In the genomic region with DNA sequence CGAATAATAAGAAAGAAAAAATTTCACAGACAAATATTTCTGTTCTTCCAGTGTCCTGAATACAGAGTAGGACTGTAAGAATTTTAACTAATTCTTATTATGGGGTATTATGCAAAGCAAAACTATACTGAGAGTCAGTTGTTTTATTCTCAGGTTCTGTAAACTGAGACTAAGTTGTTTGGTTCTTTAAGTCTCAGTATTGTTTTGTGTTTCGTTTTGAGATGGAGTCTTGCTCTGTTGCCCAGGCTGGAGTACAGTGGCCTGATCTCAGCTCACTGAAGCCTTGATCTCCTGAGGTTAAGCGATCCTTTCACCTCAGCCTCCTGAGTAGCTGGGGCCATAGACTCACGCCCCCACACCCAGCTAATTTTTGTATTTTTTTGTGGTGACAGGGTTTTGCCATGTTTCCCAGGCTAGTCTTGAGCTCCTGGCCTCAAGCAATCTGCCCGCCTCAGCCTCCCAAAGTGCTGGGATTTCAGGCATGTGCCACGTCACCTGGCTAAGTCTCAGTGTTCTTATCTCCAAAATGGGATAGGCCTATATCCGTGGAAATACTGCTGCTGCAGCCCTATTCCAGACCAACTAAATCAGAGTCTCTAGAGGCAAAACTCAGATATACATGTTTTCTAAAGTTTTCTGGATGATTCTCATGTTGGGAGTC, we compare ENCODE assay signal across 15 cellular contexts.
DNase-seq lines count a peak whose midpoint lies in the region; ATAC-seq and TF ChIP-seq lines count a peak whose summit lies in the region.
"Had no signal": no experiment of that assay in that cellular context is flagged by ENCODE, and none has a peak within 500 bp of the region (broad histone marks: within the 10 kb centered on the region; RNA-seq: fewer than 3 reads in every experiment).

No MANE protein-coding gene starts in this region.

- no peak overlapping the region for H3K4me3 Mint-ChIP-seq in activated T-helper 1 cell treated with anti-CD3 and anti-CD28 coated beads, Interleukin-12 subunit alpha, Interleukin-12 subunit beta, Interleukin-2, Interleukin-4 antibody, amounts not matched to agents 30 ng/mL and 10 ng/mL and 1 ng/mL, durations not matched to agents 14 hours and 24 hours and 36 hours
- H3K4me3 Mint-ChIP-seq: natural killer cell treated with Interleukin-12 subunit alpha and Interleukin-12 subunit beta and Interleukin-15 and Interleukin-18, amount 100 ng/mL, for 72 hours had no signal

- no peak for TF ChIP-seq POLR2A in GM18505 (IDR thresholded peaks at IDR 0.05; ENCODE audit: borderline replicate concordance, extremely low read depth, insufficient read depth, insufficient read length)

- H3K4me3 ChIP-seq in coronary artery = no peak overlapping the region
- H3K4me3 ChIP-seq: cardiac muscle cell, GM23248, PC-9, smooth muscle cell had no signal

- TF ChIP-seq CTCF in coronary artery (IDR thresholded peaks at IDR 0.05) = no peak

- H3K9me3 Mint-ChIP-seq in activated T-helper 1 cell treated with anti-CD3 and anti-CD28 coated beads, Interleukin-12 subunit alpha, Interleukin-12 subunit beta, Interleukin-2, Interleukin-4 antibody, amounts not matched to agents 30 ng/mL and 10 ng/mL and 1 ng/mL, durations not matched to agents 14 hours and 24 hours and 36 hours = no peaks in the 10 kb centered on the region
- H3K9me3 Mint-ChIP-seq: natural killer cell treated with Interleukin-12 subunit alpha and Interleukin-12 subunit beta and Interleukin-15 and Interleukin-18, amount 100 ng/mL, for 72 hours had no signal

- H3K27me3 Mint-ChIP-seq in activated T-helper 1 cell treated with anti-CD3 and anti-CD28 coated beads, Interleukin-12 subunit alpha, Interleukin-12 subunit beta, Interleukin-2, Interleukin-4 antibody, amounts not matched to agents 30 ng/mL and 10 ng/mL and 1 ng/mL, durations not matched to agents 14 hours and 24 hours and 36 hours (ENCODE audit: insufficient read depth) = no peaks in the 10 kb centered on the region
- H3K27me3 Mint-ChIP-seq: natural killer cell treated with Interleukin-12 subunit alpha and Interleukin-12 subunit beta and Interleukin-15 and Interleukin-18, amount 100 ng/mL, for 72 hours had no signal

- ATAC-seq in GM18505 (IDR thresholded peaks at IDR 0.05; ENCODE audit: unreplicated experiment) = peak; percentile 96
- peak; percentile 83 for ATAC-seq in GM19467 (IDR thresholded peaks at IDR 0.05; ENCODE audit: unreplicated experiment)
- ATAC-seq in HG02870 (IDR thresholded peaks at IDR 0.05; ENCODE audit: unreplicated experiment) = peak; percentile 96
- ATAC-seq in HG03520 (IDR thresholded peaks at IDR 0.05; ENCODE audit: unreplicated experiment) = peak; percentile 82
- ATAC-seq: natural killer cell treated with Interleukin-12 subunit alpha and Interleukin-12 subunit beta and Interleukin-15 and Interleukin-18, amount 100 ng/mL, for 72 hours had no signal

- no peak overlapping the region for H3K27ac Mint-ChIP-seq in activated T-helper 1 cell treated with anti-CD3 and anti-CD28 coated beads, Interleukin-12 subunit alpha, Interleukin-12 subunit beta, Interleukin-2, Interleukin-4 antibody, amounts not matched to agents 30 ng/mL and 10 ng/mL and 1 ng/mL, durations not matched to agents 14 hours and 24 hours and 36 hours
- H3K27ac Mint-ChIP-seq: natural killer cell treated with Interleukin-12 subunit alpha and Interleukin-12 subunit beta and Interleukin-15 and Interleukin-18, amount 100 ng/mL, for 72 hours had no signal

- H3K36me3 Mint-ChIP-seq in activated T-helper 1 cell treated with anti-CD3 and anti-CD28 coated beads, Interleukin-12 subunit alpha, Interleukin-12 subunit beta, Interleukin-2, Interleukin-4 antibody, amounts not matched to agents 30 ng/mL and 10 ng/mL and 1 ng/mL, durations not matched to agents 14 hours and 24 hours and 36 hours (ENCODE audit: low read depth) = no peaks in the 10 kb centered on the region
- H3K36me3 Mint-ChIP-seq: natural killer cell treated with Interleukin-12 subunit alpha and Interleukin-12 subunit beta and Interleukin-15 and Interleukin-18, amount 100 ng/mL, for 72 hours had no signal

- intact Hi-C loops in activated T-helper 1 cell treated with anti-CD3 and anti-CD28 coated beads, Interleukin-12 subunit alpha, Interleukin-12 subunit beta, Interleukin-2, Interleukin-4 antibody, amounts not matched to agents 30 ng/mL and 10 ng/mL and 1 ng/mL, durations not matched to agents 14 hours and 24 hours and 36 hours (cut with micrococcal nuclease) = no loop called here

- no peaks in the 10 kb centered on the region for H3K4me1 Mint-ChIP-seq in activated T-helper 1 cell treated with anti-CD3 and anti-CD28 coated beads, Interleukin-12 subunit alpha, Interleukin-12 subunit beta, Interleukin-2, Interleukin-4 antibody, amounts not matched to agents 30 ng/mL and 10 ng/mL and 1 ng/mL, durations not matched to agents 14 hours and 24 hours and 36 hours (ENCODE audit: low read depth)

- DNase-seq in activated gamma-delta T cell (lab: John Stamatoyannopoulos, UW) (no peak), coronary artery (ENCODE audit: low spot score) (no peak)
- DNase-seq in activated T-helper 1 cell treated with anti-CD3 and anti-CD28 coated beads, Interleukin-12 subunit alpha, Interleukin-12 subunit beta, Interleukin-2, Interleukin-4 antibody, amounts not matched to agents 30 ng/mL and 10 ng/mL and 1 ng/mL, durations not matched to agents 14 hours and 24 hours and 36 hours (ENCODE audit: low spot score) = no peak
- DNase-seq in activated CD8-positive, alpha-beta memory T cell treated with anti-CD3 and anti-CD28 coated beads, Interleukin-2, amount 50 U/mL, for 48 hours = no peak
- DNase-seq: GM23248, KG1, NCI-H2081 treated with DMSO at 0.1 percent for 48 hours, PC-9 had no signal

- H3K27ac ChIP-seq in coronary artery = no peak overlapping the region
- H3K27ac ChIP-seq: cardiac muscle cell, GM23248, PC-9 had no signal
